22 cellular contexts compared by ENCODE assay signal in genomic region chr2:235566931-235567495, GRCh38.
DNase-seq lines count a peak whose midpoint lies in the region; ATAC-seq, FAIRE-seq and TF ChIP-seq lines count a peak whose summit lies in the region.
"Had no signal": no experiment of that assay in that cellular context is flagged by ENCODE, and none has a peak within 500 bp of the region (broad histone marks: within the 10 kb centered on the region; RNA-seq: fewer than 3 reads in every experiment).

No MANE protein-coding gene starts in this region.

- H2BK15ac ChIP-seq in IMR-90 (ENCODE audit: low read depth, low read length), result no peak overlapping the region

- in situ Hi-C loops in IMR-90 (cut with MboI; ENCODE audit: low sequenced_read_pairs), result no loop called here

- H3K18ac ChIP-seq in IMR-90 (ENCODE audit: low read depth, low read length), result no peak overlapping the region

- peaks cover 82% of the 10 kb centered on the region for H3K4me1 ChIP-seq in BLaER1
- H3K4me1 ChIP-seq in IMR-90 (ENCODE audit: control insufficient read depth, insufficient read depth, low read length), result peaks cover 10% of the 10 kb centered on the region
- peaks cover 24 to 31% of the 10 kb centered on the region in 2 donors for H3K4me1 ChIP-seq in kidney (ENCODE audit: control insufficient read depth in 1 of 2, insufficient read depth in 1 of 2, low read depth in 1 of 2, low read length in 2 of 2)
- H3K4me1 ChIP-seq: A549 had no signal

- H3K9me3 ChIP-seq in BLaER1, result peaks cover 25% of the 10 kb centered on the region
- H3K9me3 ChIP-seq in IMR-90 (ENCODE audit: control insufficient read depth, insufficient read depth, low read length), result peaks cover 9% of the 10 kb centered on the region
- H3K9me3 ChIP-seq in kidney (ENCODE audit: control insufficient read depth in 1 of 2, low read length in 2 of 2), result peaks cover 0 to 7% of the 10 kb centered on the region in 2 donors
- H3K9me3 ChIP-seq: Caco-2 had no signal

- no peak overlapping the region for H4K91ac ChIP-seq in IMR-90 (ENCODE audit: insufficient read depth, low read depth, low read length)

- H4K20me1 ChIP-seq in BLaER1, result peaks cover 71% of the 10 kb centered on the region
- peaks cover 56% of the 10 kb centered on the region for H4K20me1 ChIP-seq in IMR-90 (ENCODE audit: insufficient read depth, low read length)

- H3K4me2 ChIP-seq in BLaER1 (peak overlapping the region; percentile 23; the same call in 1 of the 2 replicates), IMR-90 (ENCODE audit: low read depth, low read length) (no peak overlapping the region)
- H3K4me2 ChIP-seq: A549 had no signal

- H3K14ac ChIP-seq in IMR-90 (replicated peaks; ENCODE audit: low read depth, low read length), result no peak overlapping the region

- no peak for TF ChIP-seq RAD21 in IMR-90 (IDR thresholded peaks at IDR 0.05; ENCODE audit: low read length)

- H3K4ac ChIP-seq in IMR-90 (ENCODE audit: low read depth, low read length), result no peak overlapping the region

- H3K79me1 ChIP-seq in IMR-90 (ENCODE audit: low read depth in 1 of 2, low read length in 2 of 2), result peaks cover 40 to 78% of the 10 kb centered on the region in 2 experiments

- CTCF ChIA-PET in IMR-90 (lab: Yijun Ruan, JAX), result no interaction called here

- TF ChIP-seq CTCF in IMR-90 (conservative IDR thresholded peaks at IDR 0.05; ENCODE audit: low read depth, low read length) (no peak), kidney (IDR thresholded peaks at IDR 0.05; ENCODE audit: borderline replicate concordance, extremely low read depth, insufficient read depth) (no peak)

- 100% methylated on average over 1 of the region's 10 CpGs; no CpG with 5 or more reads in 1 of the 2 experiments for WGBS in IMR-90 (ENCODE audit: extremely low coverage in 2 of 2, insufficient read length in 1 of 2), 2 experiments

- H3K27ac Mint-ChIP-seq in activated CD4-positive, alpha-beta T cell treated with anti-CD3 and anti-CD28 coated beads, Interleukin-2, amount 10 ng/mL, durations not matched to agents 24 days and 14 days, result no peak overlapping the region
- H3K27ac Mint-ChIP-seq: CD4-positive, CD25-positive, alpha-beta regulatory T cell; CD8-positive, alpha-beta T cell had no signal

- no peaks in the 10 kb centered on the region for H3K9me1 ChIP-seq in IMR-90 (ENCODE audit: insufficient read depth, low read length)

- no peak overlapping the region for H3K56ac ChIP-seq in IMR-90 (ENCODE audit: extremely low read depth, insufficient read depth, low read length)

- peaks cover 2% of the 10 kb centered on the region for H3K4me1 Mint-ChIP-seq in activated CD4-positive, alpha-beta T cell treated with anti-CD3 and anti-CD28 coated beads, Interleukin-2, amount 10 ng/mL, durations not matched to agents 24 days and 14 days
- H3K4me1 Mint-ChIP-seq: CD4-positive, CD25-positive, alpha-beta regulatory T cell had no signal

- H2AK9ac ChIP-seq in IMR-90 (replicated peaks; ENCODE audit: low read depth, low read length, poor library complexity), result peak overlapping the region; percentile 18

- H3K4me3 ChIP-seq in BLaER1 (no peak overlapping the region), IMR-90 (ENCODE audit: insufficient read depth, low read depth, low read length) (no peak overlapping the region), kidney (ENCODE audit: low read length in 2 of 2) (no peak overlapping the region)
- H3K4me3 ChIP-seq: A549 had no signal

- no peak overlapping the region for H2AK5ac ChIP-seq in IMR-90 (ENCODE audit: low read depth, low read length)

- H3K27ac ChIP-seq in BLaER1 (no peak overlapping the region), IMR-90 (ENCODE audit: insufficient read depth, low read length) (no peak overlapping the region), kidney (ENCODE audit: low read depth in 2 of 2, low read length in 2 of 2) (no peak overlapping the region), substantia nigra (ENCODE audit: low read depth, low read length, poor library complexity, severe bottlenecking) (peak overlapping the region; percentile 63)
- H3K27ac ChIP-seq: A549, C4-2B had no signal

- no peaks in the 10 kb centered on the region for H3K36me3 Mint-ChIP-seq in activated CD4-positive, alpha-beta T cell treated with anti-CD3 and anti-CD28 coated beads, Interleukin-2, amount 10 ng/mL, durations not matched to agents 24 days and 14 days (ENCODE audit: low read depth)
- H3K36me3 Mint-ChIP-seq: CD4-positive, CD25-positive, alpha-beta regulatory T cell; CD8-positive, alpha-beta T cell had no signal

- BruUV-seq in IMR-90 (replicated peaks; lab: Mats Ljungman, UMichigan), result no TSS peak

- no peak overlapping the region for H2BK120ac ChIP-seq in IMR-90 (ENCODE audit: low read depth, low read length)

- no peak for ATAC-seq in IMR-90 (ENCODE audit: low read depth)
- ATAC-seq: A549; CD8-positive, alpha-beta T cell; HCT116 had no signal

- no peak for FAIRE-seq in kidney (lab: Jason Lieb, UNC)
- FAIRE-seq: A549, G401.6, GM12892 had no signal

- peak overlapping the region; percentile 48 for H2AFZ ChIP-seq in IMR-90 (replicated peaks; ENCODE audit: low read length, poor library complexity)

- no peak overlapping the region for H3K4me3 Mint-ChIP-seq in activated CD4-positive, alpha-beta T cell treated with anti-CD3 and anti-CD28 coated beads, Interleukin-2, amount 10 ng/mL, durations not matched to agents 24 days and 14 days
- H3K4me3 Mint-ChIP-seq: CD4-positive, CD25-positive, alpha-beta regulatory T cell; CD8-positive, alpha-beta T cell; H9 had no signal

- TF ChIP-seq POLR2A in IMR-90 (IDR thresholded peaks at IDR 0.05; ENCODE audit: low read depth, low read length), result no peak

- peaks cover 2% of the 10 kb centered on the region for H3K27me3 Mint-ChIP-seq in activated CD4-positive, alpha-beta T cell treated with anti-CD3 and anti-CD28 coated beads, Interleukin-2, amount 10 ng/mL, durations not matched to agents 24 days and 14 days
- H3K27me3 Mint-ChIP-seq: CD4-positive, CD25-positive, alpha-beta regulatory T cell had no signal

- DNase-seq in IMR-90, result no peak
- DNase-seq in kidney, result peak; percentile 64
- no peak for DNase-seq in substantia nigra (lab: John Stamatoyannopoulos, UW)
- DNase-seq in NCI-H2171 treated with DMSO at 0.1 percent for 48 hours (lab: John Stamatoyannopoulos, UW), result no peak
- no peak for DNase-seq in activated CD4-positive, alpha-beta T cell treated with anti-CD3 and anti-CD28 coated beads, Interleukin-2, amount 10 ng/mL, durations not matched to agents 24 days and 14 days
- DNase-seq in NCI-H1105 (lab: John Stamatoyannopoulos, UW), result no peak
- DNase-seq: 8988T; ACHN; AML-193; BE2C; Caco-2; CD4-positive, CD25-positive, alpha-beta regulatory T cell; CD8-positive, alpha-beta T cell; DMS153; DND-41; H9 had no signal

- H2BK5ac ChIP-seq in IMR-90 (ENCODE audit: low read depth, low read length, poor library complexity, severe bottlenecking), result no peak overlapping the region

- H3K36me3 ChIP-seq in BLaER1, result peaks cover 26% of the 10 kb centered on the region
- no peaks in the 10 kb centered on the region for H3K36me3 ChIP-seq in IMR-90 (ENCODE audit: control insufficient read depth, insufficient read depth, low read length)
- H3K36me3 ChIP-seq in kidney (ENCODE audit: control insufficient read depth in 1 of 2, insufficient read depth in 2 of 2, low read length in 2 of 2), result no peaks in the 10 kb centered on the region
- H3K36me3 ChIP-seq: BE2C had no signal

- no peak overlapping the region for H4K5ac ChIP-seq in IMR-90 (ENCODE audit: low read depth, low read length)

- no peak overlapping the region for H2BK20ac ChIP-seq in IMR-90 (ENCODE audit: low read depth, low read length)

- H3K23ac ChIP-seq in IMR-90 (ENCODE audit: low read depth, low read length), result no peak overlapping the region

- H3K27me3 ChIP-seq in BLaER1 (no peaks in the 10 kb centered on the region), IMR-90 (ENCODE audit: control insufficient read depth, insufficient read depth, low read length) (no peaks in the 10 kb centered on the region)
- H3K27me3 ChIP-seq: BE2C had no signal

- POLR2A ChIA-PET in IMR-90 (lab: Charles Lee; ENCODE audit: unreplicated experiment), result no interaction called here

- no peaks in the 10 kb centered on the region for H3K9me3 Mint-ChIP-seq in activated CD4-positive, alpha-beta T cell treated with anti-CD3 and anti-CD28 coated beads, Interleukin-2, amount 10 ng/mL, durations not matched to agents 24 days and 14 days
- H3K9me3 Mint-ChIP-seq: CD8-positive, alpha-beta T cell had no signal

- dilution Hi-C loops in IMR-90 (cut with HindIII; ENCODE audit: low sequenced_read_pairs, unreplicated experiment), result no loop called here

- no peak overlapping the region for H4K8ac ChIP-seq in IMR-90 (ENCODE audit: low read depth in 2 of 2, low read length in 2 of 2)

- intact Hi-C loops in IMR-90 (cut with micrococcal nuclease), result no loop called here
- intact Hi-C loops in kidney (cut with DNase I), result no loop called here
- intact Hi-C loops in activated CD4-positive, alpha-beta T cell treated with anti-CD3 and anti-CD28 coated beads, Interleukin-2, amount 10 ng/mL, durations not matched to agents 24 days and 14 days (cut with micrococcal nuclease), result no loop called here

- H3K9ac ChIP-seq in BLaER1, result no peak overlapping the region
- H3K9ac ChIP-seq in IMR-90 (ENCODE audit: low read depth, low read length), result no peak overlapping the region
- H3K9ac ChIP-seq in kidney (ENCODE audit: low read length in 2 of 2), result no peak overlapping the region

TF ChIP-seq in IMR-90, 13 proteins besides CTCF, POLR2A, EP300 and RAD21 (continues in another document):
- no peak for TF ChIP-seq RCOR1 (IDR thresholded peaks at IDR 0.05; ENCODE audit: insufficient replicate concordance, low read length)
- TF ChIP-seq CEBPB (IDR thresholded peaks at IDR 0.05; ENCODE audit: low read depth, low read length), result no peak
- TF ChIP-seq MXI1 (IDR thresholded peaks at IDR 0.05; ENCODE audit: borderline replicate concordance, low read depth, low read length), result no peak
- no peak for TF ChIP-seq SMC3 (IDR thresholded peaks at IDR 0.05; ENCODE audit: low read depth, low read length)
- TF ChIP-seq CHD1 (IDR thresholded peaks at IDR 0.05; ENCODE audit: low read depth, low read length), result no peak
- TF ChIP-seq FOS (IDR thresholded peaks at IDR 0.05; ENCODE audit: low read depth, low read length), result no peak
- TF ChIP-seq ELK1 (IDR thresholded peaks at IDR 0.05; ENCODE audit: borderline replicate concordance, low read depth, low read length), result no peak
- TF ChIP-seq BHLHE40 (IDR thresholded peaks at IDR 0.05; ENCODE audit: low read depth, low read length), result no peak
- TF ChIP-seq MAFK (IDR thresholded peaks at IDR 0.05; ENCODE audit: low read depth, low read length), result no peak
- TF ChIP-seq RFX5 (IDR thresholded peaks at IDR 0.05; ENCODE audit: low read depth, low read length), result no peak
- TF ChIP-seq NFE2L2 (IDR thresholded peaks at IDR 0.05; ENCODE audit: low read depth, low read length), result no peak
